Comparison of ENCODE assay signal across 9 cellular contexts in genomic region chr1:235073331-235073967, GRCh38. TPM values are rescaled to one million over a fixed set of nuclear protein-coding genes. Genes with fewer than 3 reads are reported as not detected.
DNase-seq lines count a peak whose midpoint lies in the region; ATAC-seq and TF ChIP-seq lines count a peak whose summit lies in the region.
"Had no signal": no experiment of that assay in that cellular context is flagged by ENCODE, and none has a peak within 500 bp of the region (broad histone marks: within the 10 kb centered on the region; RNA-seq: fewer than 3 reads in every experiment).

No MANE protein-coding gene starts in this region.

- no peak overlapping the region for H3K4me3 Mint-ChIP-seq in activated naive CD4-positive, alpha-beta T cell treated with anti-CD3 and anti-CD28 coated beads for 36 hours
- no peak overlapping the region for H3K4me3 Mint-ChIP-seq in glutamatergic neuron (ENCODE audit: unreplicated experiment)

- ATAC-seq in esophagus mucosa: peak; percentile 79

- no peak overlapping the region for H3K4me2 ChIP-seq in OCI-LY3 (ENCODE audit: low read length)

- TF ChIP-seq CTCF in AG04450 (IDR thresholded peaks at IDR 0.05; ENCODE audit: low read depth, low read length) (no peak), OCI-LY3 (IDR thresholded peaks at IDR 0.05; ENCODE audit: low read depth, low read length) (no peak), neutrophil (IDR thresholded peaks at IDR 0.05) (peak; percentile 68), glutamatergic neuron (IDR thresholded peaks at IDR 0.05; ENCODE audit: partially characterized antibody, unreplicated experiment) (no peak)

- intact Hi-C loops in activated naive CD4-positive, alpha-beta T cell treated with anti-CD3 and anti-CD28 coated beads for 36 hours (cut with micrococcal nuclease): no loop called here

- H4K20me1 ChIP-seq in OCI-LY3 (ENCODE audit: insufficient read depth, low read length): no peaks in the 10 kb centered on the region

- POLR2A ChIA-PET in AG04450 (lab: Yijun Ruan, JAX): no interaction called here

- H3K4me1 ChIP-seq in OCI-LY3 (ENCODE audit: low read length) (peaks cover 48% of the 10 kb centered on the region), neutrophil (ENCODE audit: control insufficient read depth in 1 of 2, insufficient read depth in 1 of 2, low read depth in 1 of 2, low read length in 1 of 2) (peaks cover 68 to 70% of the 10 kb centered on the region in 2 experiments)

- H3K79me2 ChIP-seq in OCI-LY3 (ENCODE audit: low read length): no peaks in the 10 kb centered on the region

- H3K27ac ChIP-seq in AG04450 (ENCODE audit: low read depth, low read length): peak overlapping the region; percentile 11
- peak overlapping the region; percentile 77 for H3K27ac ChIP-seq in OCI-LY3 (ENCODE audit: low read length)
- peak overlapping the region; percentile 100 for H3K27ac ChIP-seq in neutrophil
- H3K27ac ChIP-seq: SK-N-MC had no signal

- no peak overlapping the region for H3K27ac Mint-ChIP-seq in activated naive CD4-positive, alpha-beta T cell treated with anti-CD3 and anti-CD28 coated beads for 36 hours
- no peak overlapping the region for H3K27ac Mint-ChIP-seq in glutamatergic neuron (ENCODE audit: unreplicated experiment)

- H3K9ac ChIP-seq in OCI-LY3 (ENCODE audit: low read length): no peak overlapping the region; the same call in 1 of the 2 replicates

- H3K9me3 ChIP-seq in AG04450 (ENCODE audit: control insufficient read depth, insufficient read depth, low read length) (no peaks in the 10 kb centered on the region), OCI-LY3 (ENCODE audit: insufficient read depth, low read length) (no peaks in the 10 kb centered on the region), neutrophil (no peaks in the 10 kb centered on the region)

- no peaks in the 10 kb centered on the region for H3K36me3 Mint-ChIP-seq in activated naive CD4-positive, alpha-beta T cell treated with anti-CD3 and anti-CD28 coated beads for 36 hours (ENCODE audit: low read depth)
- H3K36me3 Mint-ChIP-seq in glutamatergic neuron (ENCODE audit: unreplicated experiment): no peaks in the 10 kb centered on the region

- H3K4me3 ChIP-seq in AG04450 (ENCODE audit: low read depth, low read length) (no peak overlapping the region), OCI-LY3 (ENCODE audit: low read length) (no peak overlapping the region), neutrophil (ENCODE audit: low read depth in 1 of 2, low read length in 1 of 2) (peak overlapping the region; percentile 42 to 63)
- H3K4me3 ChIP-seq: SK-N-MC had no signal

- H3K9me3 Mint-ChIP-seq in activated naive CD4-positive, alpha-beta T cell treated with anti-CD3 and anti-CD28 coated beads for 36 hours: no peaks in the 10 kb centered on the region
- H3K9me3 Mint-ChIP-seq in glutamatergic neuron (ENCODE audit: unreplicated experiment): no peaks in the 10 kb centered on the region

- peaks cover 36% of the 10 kb centered on the region for H3K4me1 Mint-ChIP-seq in activated naive CD4-positive, alpha-beta T cell treated with anti-CD3 and anti-CD28 coated beads for 36 hours (ENCODE audit: low read depth)
- peaks cover 19% of the 10 kb centered on the region for H3K4me1 Mint-ChIP-seq in glutamatergic neuron (ENCODE audit: low read depth, unreplicated experiment)

- H3K27me3 ChIP-seq in AG04450 (ENCODE audit: control insufficient read depth, insufficient read depth, low read length): no peaks in the 10 kb centered on the region
- H3K27me3 ChIP-seq in OCI-LY3 (ENCODE audit: low read depth, low read length): no peaks in the 10 kb centered on the region
- H3K27me3 ChIP-seq in neutrophil: no peaks in the 10 kb centered on the region

- CTCF ChIA-PET in AG04450 (lab: Charles Lee): interaction anchor here (0.8 to 1.5 kb wide), 2 partner anchors 10 to 20 kb away, joined by 3 read pairs; no protein-coding TSS in a partner anchor
- CTCF ChIA-PET in activated naive CD4-positive, alpha-beta T cell treated with anti-CD3 and anti-CD28 coated beads for 36 hours (lab: Charles Lee): interaction anchor here (1.2 kb wide), 1 partner anchor 179 kb away, joined by 3 read pairs; no protein-coding TSS in a partner anchor

- H3K36me3 ChIP-seq in OCI-LY3 (replicated peaks; ENCODE audit: low read depth, low read length) (no peaks in the 10 kb centered on the region), neutrophil (no peaks in the 10 kb centered on the region)

- DNase-seq in AG04450 (ENCODE audit: low read depth, low spot score) (no peak), T-helper 2 cell (no peak), glutamatergic neuron (no peak), NCI-H226 (no peak)
- no peak for DNase-seq in activated naive CD4-positive, alpha-beta T cell treated with anti-CD3 and anti-CD28 coated beads for 36 hours

- H3K27me3 Mint-ChIP-seq in activated naive CD4-positive, alpha-beta T cell treated with anti-CD3 and anti-CD28 coated beads for 36 hours (ENCODE audit: low read depth): no peaks in the 10 kb centered on the region
- peaks cover 5% of the 10 kb centered on the region for H3K27me3 Mint-ChIP-seq in glutamatergic neuron (ENCODE audit: unreplicated experiment)

- no peak overlapping the region for H2AFZ ChIP-seq in OCI-LY3 (ENCODE audit: low read depth, low read length)

RNA-seq across cellular contexts. Expression of gene TOMM20, which starts 55.2 kb away (rescaled TPM):
- polyA plus RNA-seq in AG04450 (2011; rRNA removed): 82.2 and 94.0 TPM in 2 replicates
- polyA minus RNA-seq in AG04450 (2011; rRNA and poly(A)+ RNA removed): 30.5 and 49.9 TPM in 2 replicates
- 102 TPM for total RNA-seq in esophagus mucosa
- total RNA-seq in activated naive CD4-positive, alpha-beta T cell treated with anti-CD3 and anti-CD28 coated beads for 36 hours: 100 to 1,000 TPM; 155 to 192 TPM
- 166 TPM for total RNA-seq in glutamatergic neuron (ENCODE audit: unreplicated experiment)

Comparison
In these comparisons a context has a peak if more than half of its experiments do, and no peak if none do; other contexts are left out.
1. H3K27ac ChIP-seq: peak in every context shown above with its lines; median percentile 100 in neutrophil; 77 in OCI-LY3; 11 in AG04450.
2. H3K4me3 ChIP-seq: peak in neutrophil (2 of 2); none in AG04450 (single experiment) and OCI-LY3 (single experiment).